In genomic region chr10:70139997-70140250, GRCh38 we compare ENCODE assay signal across 21 cellular contexts.
"Had no signal": no experiment of that assay in that cellular context is flagged by ENCODE, and none has a peak within 500 bp of the region (broad histone marks: within the 10 kb centered on the region; RNA-seq: fewer than 3 reads in every experiment).

No MANE protein-coding gene starts in this region.

- DNase-seq: colonic mucosa; dermis blood vessel endothelial cell; foreskin melanocyte; kidney; left cardiac atrium; left ventricle myocardium inferior; lower lobe of right lung; natural killer cell; nucleus accumbens; pancreas; stimulated activated CD4-positive, alpha-beta T cell treated with anti-CD3 and anti-CD28 coated beads, Interleukin-15, amount 100 ng/mL, for 24 hours; stimulated activated CD4-positive, alpha-beta T cell treated with anti-CD3 and anti-CD28 coated beads, Interleukin-1b, Interleukin-23, amount 100 ng/mL, for 48 hours; stimulated activated CD4-positive, alpha-beta T cell treated with anti-CD3 and anti-CD28 coated beads, Interleukin-4, amount 100 ng/mL, for 4 hours; stimulated activated naive CD4-positive, alpha-beta T cell; trophoblast cell had no signal

- H3K36me3 ChIP-seq: colonic mucosa, pancreas had no signal

- H3K27me3 Mint-ChIP-seq: memory B cell had no signal

- H3K4me3 ChIP-seq: colonic mucosa, hepatocyte, left ventricle myocardium inferior, lower lobe of right lung, pancreas had no signal

- H3K27ac ChIP-seq: hepatocyte, left ventricle myocardium inferior, lower lobe of right lung, pancreas had no signal

- ATAC-seq: left cardiac atrium, lower lobe of right lung, natural killer cell, pancreas, right cardiac atrium had no signal

- H3K4me3 Mint-ChIP-seq: memory B cell, mesothelial cell of epicardium, natural killer cell, neural crest cell had no signal

- H3K9me3 ChIP-seq: colonic mucosa, left ventricle myocardium inferior, lower lobe of right lung, pancreas had no signal

- H3K36me3 Mint-ChIP-seq: natural killer cell had no signal

- H3K27me3 ChIP-seq: colonic mucosa, hepatocyte, pancreas had no signal

- H3K27ac Mint-ChIP-seq: memory B cell, natural killer cell, progenitor cell of endocrine pancreas had no signal

- H3K9me3 Mint-ChIP-seq: memory B cell, mesothelial cell of epicardium, natural killer cell, neural crest cell had no signal
